ENCODE assay signal across 8 cellular contexts in the genomic region with DNA sequence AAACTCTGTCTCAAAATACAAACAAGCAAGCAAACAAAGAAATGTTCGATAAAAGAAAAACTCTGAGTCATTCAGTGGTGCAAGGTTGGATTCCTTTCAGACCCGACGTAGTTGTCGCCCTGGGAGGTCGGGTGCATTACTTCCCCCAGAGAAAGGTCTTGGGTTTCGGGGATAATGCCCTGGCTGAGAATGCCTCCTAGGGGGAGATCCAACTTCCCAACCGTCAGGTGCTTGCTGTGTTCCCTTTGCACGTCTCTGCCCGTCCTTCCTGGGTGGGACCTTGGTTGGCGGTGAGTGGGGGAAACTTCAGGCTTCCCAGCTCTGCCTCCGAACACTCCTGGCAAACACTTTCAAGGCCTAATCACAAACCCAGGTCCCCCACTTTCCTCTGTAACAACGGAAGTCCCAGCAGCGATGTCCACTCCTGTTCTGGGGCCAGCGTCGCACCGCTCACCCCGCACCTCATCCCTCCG. TPM values are rescaled to one million over a fixed set of nuclear protein-coding genes. Genes with fewer than 3 reads are reported as not detected.
A peak's percentile ranks its signal among the peaks of the same experiment; 100 is the strongest.
DNase-seq lines count a peak whose midpoint lies in the region; ATAC-seq, FAIRE-seq and TF ChIP-seq lines count a peak whose summit lies in the region.

No MANE protein-coding gene starts in this region.

- peaks cover 0 to 14% (median 4%) of the 10 kb centered on the region in 5 donors for H3K36me3 Mint-ChIP-seq in naive thymus-derived CD4-positive, alpha-beta T cell

- peak overlapping the region; percentile 92 for H3K9ac ChIP-seq in Loucy (ENCODE audit: low read depth, low read length, poor library complexity, severe bottlenecking)

- peaks cover 69% of the 10 kb centered on the region for H3K79me2 ChIP-seq in Loucy (ENCODE audit: insufficient read depth, low read length)

- no peaks in the 10 kb centered on the region for H3F3A ChIP-seq in Loucy (ENCODE audit: low read depth)

- peak overlapping the region; percentile 73 to 98 (median 92) for H3K4me3 Mint-ChIP-seq in naive thymus-derived CD4-positive, alpha-beta T cell

- H3K27me3 Mint-ChIP-seq in naive thymus-derived CD4-positive, alpha-beta T cell = no peaks in the 10 kb centered on the region

- H3K4me3 ChIP-seq in AG09309 (ENCODE audit: control insufficient read depth, low read depth, low read length) (peak overlapping the region; percentile 71), Loucy (ENCODE audit: low read length, poor library complexity, severe bottlenecking) (peak overlapping the region; percentile 99), esophagus (ENCODE audit: low read depth in 1 of 2, low read length in 2 of 2) (peak overlapping the region; percentile 62 to 95)
- peak overlapping the region; percentile 79 for H3K4me3 ChIP-seq in naive thymus-derived CD4-positive, alpha-beta T cell (ENCODE audit: low read length)

- H2AFZ ChIP-seq in Loucy (ENCODE audit: low read length) = peak overlapping the region; percentile 98

- peak; percentile 72 for FAIRE-seq in GM19239 (lab: Jason Lieb, UNC)

- H4K20me1 ChIP-seq in Loucy (ENCODE audit: insufficient read depth, low read length, poor library complexity, severe bottlenecking) = no peaks in the 10 kb centered on the region

- H3K27ac ChIP-seq in esophagus (ENCODE audit: low read depth in 2 of 2, low read length in 1 of 2) = peak overlapping the region; percentile 90 to 92
- peak overlapping the region; percentile 75 for H3K27ac ChIP-seq in naive thymus-derived CD4-positive, alpha-beta T cell (ENCODE audit: low read depth, low read length)

- no peak for ATAC-seq in naive thymus-derived CD4-positive, alpha-beta T cell
- no peak for ATAC-seq in GM19452 (IDR thresholded peaks at IDR 0.05; ENCODE audit: unreplicated experiment)

- DNase-seq in AG09309 (ENCODE audit: low read depth) (no peak), GM19239 (ENCODE audit: insufficient read length, low spot score) (no peak), NCI-H2171 treated with DMSO at 0.1 percent for 48 hours (lab: John Stamatoyannopoulos, UW) (no peak)
- DNase-seq in activated CD4-positive, alpha-beta T cell treated with anti-CD3 and anti-CD28 coated beads for 48 hours = peak; percentile 31
- DNase-seq in naive thymus-derived CD4-positive, alpha-beta T cell = peak in 3 of 9 donors; percentile 16 to 27 (median 18)

- H3K9me3 ChIP-seq in Loucy (ENCODE audit: insufficient read depth, low read depth, low read length) = no peaks in the 10 kb centered on the region
- H3K9me3 ChIP-seq in esophagus (ENCODE audit: control insufficient read depth in 2 of 2, insufficient read depth in 1 of 2, low read depth in 1 of 2, low read length in 1 of 2) = no peaks in the 10 kb centered on the region
- no peaks in the 10 kb centered on the region for H3K9me3 ChIP-seq in naive thymus-derived CD4-positive, alpha-beta T cell (ENCODE audit: control insufficient read depth in 2 of 3, low read length in 3 of 3)

- TF ChIP-seq CTCF in AG09309 (IDR thresholded peaks at IDR 0.05; ENCODE audit: control insufficient read depth, insufficient read depth, low read depth, low read length, missing control alignments) (no peak), Loucy (conservative IDR thresholded peaks at IDR 0.05; ENCODE audit: low read length) (no peak)

- intact Hi-C loops in naive thymus-derived CD4-positive, alpha-beta T cell (cut with micrococcal nuclease) = loop anchor here (1.0 to 10.0 kb wide), 9 partner anchors 19 to 1783 kb away; a partner anchor contains a TSS

- CTCF ChIA-PET in naive thymus-derived CD4-positive, alpha-beta T cell (lab: Charles Lee) = interaction anchor here (1.3 to 1.7 kb wide), 2 partner anchors 17 to 23 kb away, joined by 4 read pairs; no protein-coding TSS in a partner anchor

- peaks cover 0 to 1% (median 0%) of the 10 kb centered on the region in 11 donors for H3K9me3 Mint-ChIP-seq in naive thymus-derived CD4-positive, alpha-beta T cell

- H3K27me3 ChIP-seq in Loucy (ENCODE audit: insufficient read depth, low read length, poor library complexity, severe bottlenecking) (no peaks in the 10 kb centered on the region), esophagus (ENCODE audit: control insufficient read depth in 1 of 2, insufficient read depth in 2 of 2, low read length in 2 of 2) (no peaks in the 10 kb centered on the region)
- H3K27me3 ChIP-seq in naive thymus-derived CD4-positive, alpha-beta T cell (ENCODE audit: control insufficient read depth in 2 of 2, insufficient read depth in 2 of 2, low read length in 2 of 2) = no peaks in the 10 kb centered on the region

- peaks cover 25 to 57% (median 44%) of the 10 kb centered on the region in 7 donors for H3K4me1 Mint-ChIP-seq in naive thymus-derived CD4-positive, alpha-beta T cell

- H3K36me3 ChIP-seq in Loucy (ENCODE audit: insufficient read depth, low read length) (no peaks in the 10 kb centered on the region), esophagus (ENCODE audit: control insufficient read depth in 2 of 2, insufficient read depth in 2 of 2, low read length in 1 of 2) (no peaks in the 10 kb centered on the region)
- peaks cover 0 to 4% (median 0%) of the 10 kb centered on the region in 3 experiments for H3K36me3 ChIP-seq in naive thymus-derived CD4-positive, alpha-beta T cell (ENCODE audit: control insufficient read depth in 2 of 3, insufficient read depth in 3 of 3, low read length in 3 of 3)

- H3K9me2 ChIP-seq in Loucy (replicated peaks; ENCODE audit: low read depth, low read length) = no peaks in the 10 kb centered on the region

- H3K27ac Mint-ChIP-seq in naive thymus-derived CD4-positive, alpha-beta T cell = peak overlapping the region; percentile 57 to 98 (median 88)

- WGBS in esophagus, 2 donors = 1% methylated on average over 18 of the region's 18 CpGs

- POLR2A ChIA-PET in naive thymus-derived CD4-positive, alpha-beta T cell (lab: Charles Lee) = interaction anchor here (0.9 to 2.3 kb wide), 3 partner anchors 14 to 699 kb away, joined by 3 to 9 read pairs (median 6); a partner anchor contains a TSS

- peak overlapping the region; percentile 86 for H3K4me2 ChIP-seq in Loucy (ENCODE audit: low read depth, low read length, poor library complexity, severe bottlenecking)

- H3K4me1 ChIP-seq in Loucy (ENCODE audit: insufficient read depth, low read length, poor library complexity, severe bottlenecking) (peaks cover 36% of the 10 kb centered on the region), esophagus (ENCODE audit: control insufficient read depth in 2 of 2, insufficient read depth in 2 of 2, low read length in 1 of 2) (no peaks in the 10 kb centered on the region)
- H3K4me1 ChIP-seq in naive thymus-derived CD4-positive, alpha-beta T cell (ENCODE audit: control insufficient read depth in 2 of 2, insufficient read depth in 2 of 2, low read length in 2 of 2) = peaks cover 15 to 18% of the 10 kb centered on the region in 2 donors

RNA-seq across cellular contexts. Expression of a gene that starts 0.6 kb away (rescaled TPM):
- polyA plus RNA-seq in esophagus = 10 to 100 TPM; 27.6 to 62.6 TPM
- total RNA-seq in naive thymus-derived CD4-positive, alpha-beta T cell = 10 to 100 TPM; 16.9 to 92.8 (median 53.5) TPM
- 10 to 100 TPM; 56.9 to 73.9 TPM for polyA plus RNA-seq in naive thymus-derived CD4-positive, alpha-beta T cell

RNA-seq across cellular contexts. Expression of a gene that starts 0.7 kb away (rescaled TPM):
- 1 to 10 TPM; 1.9 to 2.6 TPM for polyA plus RNA-seq in esophagus
- total RNA-seq in naive thymus-derived CD4-positive, alpha-beta T cell = 10 to 100 TPM in 4 of 5 experiments, 1 to 10 TPM in 1; 8.1 to 17.6 (median 16.0) TPM
- 1 to 10 TPM; 9.5 to 9.8 TPM for polyA plus RNA-seq in naive thymus-derived CD4-positive, alpha-beta T cell
